Comparison of ENCODE assay signal across 9 cellular contexts in genomic region chr22:29071261-29072045, GRCh38. TPM values are rescaled to one million over a fixed set of nuclear protein-coding genes. Genes with fewer than 3 reads are reported as not detected.
A peak's percentile ranks its signal among the peaks of the same experiment; 100 is the strongest.
DNase-seq lines count a peak whose midpoint lies in the region; ATAC-seq, FAIRE-seq and TF ChIP-seq lines count a peak whose summit lies in the region.
"Had no signal": no experiment of that assay in that cellular context is flagged by ENCODE, and none has a peak within 500 bp of the region (broad histone marks: within the 10 kb centered on the region; RNA-seq: fewer than 3 reads in every experiment).

No MANE protein-coding gene starts in this region.

- no peak overlapping the region for H3K9ac ChIP-seq in kidney (ENCODE audit: low read length in 2 of 2)
- no peak overlapping the region for H3K9ac ChIP-seq in Karpas-422 (ENCODE audit: low read length)

- no peak for ATAC-seq in body of pancreas

- DNase-seq in GM10248 (ENCODE audit: extremely low spot score) (peak; percentile 65), NCI-H526 treated with DMSO at 0.1 percent for 48 hours (lab: John Stamatoyannopoulos, UW) (peak; percentile 17), body of pancreas (peak; percentile 32 to 73 (median 53)), kidney (peak; percentile 81), H4 (ENCODE audit: low spot score) (no peak), D341Med (ENCODE audit: low spot score) (no peak), Karpas-422 (no peak)
- peak; percentile 14 to 17 for DNase-seq in stimulated activated CD8-positive, alpha-beta memory T cell treated with anti-CD3 and anti-CD28 coated beads, Interleukin-2, amount 100 ng/mL, for 48 hours (ENCODE audit: low read depth in 2 of 2)

- H3K4me1 ChIP-seq in body of pancreas (peaks cover 29% of the 10 kb centered on the region), kidney (ENCODE audit: control insufficient read depth in 1 of 2, insufficient read depth in 1 of 2, low read depth in 1 of 2, low read length in 2 of 2) (peaks cover 6 to 11% of the 10 kb centered on the region in 2 donors), Karpas-422 (ENCODE audit: low read length) (no peaks in the 10 kb centered on the region)

- H4K20me1 ChIP-seq in Karpas-422 (ENCODE audit: insufficient read depth, low read depth, low read length): no peaks in the 10 kb centered on the region

- FAIRE-seq in kidney (lab: Jason Lieb, UNC): no peak

- H3K9me3 ChIP-seq in body of pancreas (no peaks in the 10 kb centered on the region), kidney (ENCODE audit: control insufficient read depth in 1 of 2, low read length in 2 of 2) (no peaks in the 10 kb centered on the region), Karpas-422 (ENCODE audit: low read length) (no peaks in the 10 kb centered on the region)

- POLR2A ChIA-PET in GM10248 (lab: Yijun Ruan, JAX): no interaction called here

- H3K9me2 ChIP-seq in Karpas-422 (replicated peaks; ENCODE audit: insufficient read depth, low read length): no peaks in the 10 kb centered on the region

- H3K27ac ChIP-seq in body of pancreas (no peak overlapping the region), kidney (ENCODE audit: low read depth in 2 of 2, low read length in 2 of 2) (no peak overlapping the region), Karpas-422 (ENCODE audit: low read length) (no peak overlapping the region)

- H3K4me3 ChIP-seq in body of pancreas (no peak overlapping the region), kidney (ENCODE audit: low read length in 2 of 2) (peak overlapping the region; percentile 52 to 54), Karpas-422 (ENCODE audit: low read length) (no peak overlapping the region)

- no peaks in the 10 kb centered on the region for H3K79me2 ChIP-seq in Karpas-422 (ENCODE audit: low read length)

- H2AFZ ChIP-seq in Karpas-422 (ENCODE audit: low read length): no peak overlapping the region

- CTCF ChIA-PET in GM10248 (lab: Yijun Ruan, JAX): interaction anchor here (1.2 kb wide), 1 partner anchor 174 kb away, joined by 3 read pairs; no protein-coding TSS in a partner anchor

- TF ChIP-seq CTCF in GM10248 (IDR thresholded peaks at IDR 0.05; ENCODE audit: control extremely low read depth, extremely low read depth, low read depth, missing control alignments): no peak
- TF ChIP-seq CTCF in body of pancreas (IDR thresholded peaks at IDR 0.05): no peak
- TF ChIP-seq CTCF in kidney (IDR thresholded peaks at IDR 0.05; ENCODE audit: borderline replicate concordance, extremely low read depth, insufficient read depth): no peak

- no peak overlapping the region for H3K4me2 ChIP-seq in Karpas-422 (ENCODE audit: low read depth, low read length, poor library complexity, severe bottlenecking)

- TF ChIP-seq POLR2A in body of pancreas (IDR thresholded peaks at IDR 0.05): no peak

- no peaks in the 10 kb centered on the region for H3K36me3 ChIP-seq in body of pancreas (replicated peaks in 1 of 2; ENCODE audit: insufficient read depth in 1 of 2, low read depth in 2 of 2)
- no peaks in the 10 kb centered on the region for H3K36me3 ChIP-seq in kidney (ENCODE audit: control insufficient read depth in 1 of 2, insufficient read depth in 2 of 2, low read length in 2 of 2)
- H3K36me3 ChIP-seq in Karpas-422 (ENCODE audit: insufficient read depth, low read length): no peaks in the 10 kb centered on the region

- WGBS in body of pancreas, 2 donors: 16 to 29% methylated on average over 24 to 58 of the region's 60 CpGs

- intact Hi-C loops in body of pancreas (cut with DNase I): no loop called here
- intact Hi-C loops in kidney (cut with DNase I): no loop called here

- H3K27me3 ChIP-seq in body of pancreas (no peaks in the 10 kb centered on the region), Karpas-422 (ENCODE audit: low read length) (no peaks in the 10 kb centered on the region)

RNA-seq across cellular contexts. Expression of gene KREMEN1, which starts 1.4 kb away (rescaled TPM):
- total RNA-seq in body of pancreas: 1 to 10 TPM; 6.6 to 7.3 TPM
- total RNA-seq in kidney: 16.2 TPM
- polyA plus RNA-seq in kidney (ENCODE audit: insufficient read depth, low read depth, low replicate concordance): 9.3 TPM
- 2.6 and 3.9 TPM in 2 replicates for total RNA-seq in H4 (2014; rRNA removed; shearing (Covaris generic))
- total RNA-seq in Karpas-422 (2014; rRNA removed; shearing (Covaris generic); ENCODE audit: low replicate concordance): not detected in 2 replicates

RNA-seq across cellular contexts. Expression of gene C22orf31, which starts 9.8 kb away (rescaled TPM):
- not detected for total RNA-seq in body of pancreas
- not detected for total RNA-seq in kidney
- not detected for polyA plus RNA-seq in kidney (ENCODE audit: insufficient read depth, low read depth, low replicate concordance)
- total RNA-seq in H4 (2014; rRNA removed; shearing (Covaris generic)): not detected in 2 replicates
- not detected in 2 replicates for total RNA-seq in Karpas-422 (2014; rRNA removed; shearing (Covaris generic); ENCODE audit: low replicate concordance)
- total RNA-seq: NCI-H460 had no signal

Comparison
In these comparisons a context has a peak if more than half of its experiments do, and no peak if none do; other contexts are left out.
1. DNase-seq: peak in GM10248 (single experiment), NCI-H526 treated with DMSO at 0.1 percent for 48 hours (single experiment), body of pancreas (4 of 4), kidney (single experiment) and stimulated activated CD8-positive, alpha-beta memory T cell treated with anti-CD3 and anti-CD28 coated beads, Interleukin-2, amount 100 ng/mL, for 48 hours (2 of 2); none in H4 (single experiment), D341Med (single experiment) and Karpas-422 (single experiment).
2. H3K4me3 ChIP-seq: peak in kidney (2 of 2); none in body of pancreas (0 of 2) and Karpas-422 (single experiment).